1 cellular context compared by ENCODE assay signal in the genomic region with DNA sequence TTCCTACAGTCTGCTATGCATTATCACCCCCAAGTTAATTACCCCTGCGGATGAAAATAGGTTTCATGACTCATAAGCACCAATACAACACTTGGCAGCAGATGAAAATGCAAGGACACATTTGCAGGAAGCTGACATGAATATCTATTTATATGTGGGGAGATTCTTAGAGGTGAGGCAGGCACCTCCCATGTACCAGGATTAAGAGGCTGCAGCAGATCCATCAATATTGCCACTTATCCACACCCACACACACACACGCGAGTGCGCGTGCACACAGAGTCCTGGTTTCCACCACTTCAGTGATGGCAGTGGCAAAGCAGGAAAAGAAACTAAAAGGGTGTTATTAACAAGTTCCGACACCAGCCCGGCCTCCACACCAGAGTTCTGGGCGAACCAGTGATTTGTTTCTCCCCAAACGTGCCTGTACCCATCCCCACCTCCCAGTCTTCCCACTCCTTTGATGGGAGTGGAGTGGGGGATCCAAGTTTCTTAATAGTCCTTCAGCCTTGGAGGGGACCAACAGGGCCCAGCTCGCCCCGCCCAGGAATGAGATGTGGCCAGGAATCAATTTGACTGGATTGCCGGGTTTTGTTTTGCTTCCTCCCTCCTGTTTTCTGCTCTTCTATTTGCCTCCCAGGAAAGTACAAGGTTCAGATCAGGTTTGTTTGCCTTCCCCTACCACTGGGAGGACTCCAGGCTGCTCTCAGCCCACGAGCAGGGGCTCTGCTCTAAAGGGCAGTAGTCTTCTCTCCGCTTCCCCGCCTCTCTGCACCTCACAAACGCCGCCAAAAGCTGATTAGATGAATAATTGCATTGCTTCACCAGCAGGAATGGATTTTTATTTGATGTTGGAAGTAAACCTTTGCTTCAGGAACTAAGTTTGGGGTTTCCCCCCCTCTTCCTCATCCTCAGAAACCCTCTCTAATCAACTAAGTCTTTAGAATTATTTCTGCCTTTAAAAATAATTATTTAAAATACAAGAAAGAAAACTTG.
TF ChIP-seq lines count a peak whose summit lies in the region.

No MANE protein-coding gene starts in this region.

TF ChIP-seq in K562, 482 proteins besides CTCF, POLR2A, EP300 and RAD21 (continued from another document):
- TF ChIP-seq, protein P1, sequence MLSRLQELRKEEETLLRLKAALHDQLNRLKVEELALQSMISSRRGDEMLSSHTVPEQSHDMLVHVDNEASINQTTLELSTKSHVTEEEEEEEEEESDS (CRISPR knock-in tag; IDR thresholded peaks at IDR 0.05) = no peak
- TF ChIP-seq ZNF175 (CRISPR knock-in tag; IDR thresholded peaks at IDR 0.05; ENCODE audit: low read depth) (no peak), XRCC5 (IDR thresholded peaks at IDR 0.05; ENCODE audit: low read depth, low read length) (no peak), BHLHE40 (IDR thresholded peaks at IDR 0.05; ENCODE audit: low read length) (no peak)
- TF ChIP-seq, protein P2, sequence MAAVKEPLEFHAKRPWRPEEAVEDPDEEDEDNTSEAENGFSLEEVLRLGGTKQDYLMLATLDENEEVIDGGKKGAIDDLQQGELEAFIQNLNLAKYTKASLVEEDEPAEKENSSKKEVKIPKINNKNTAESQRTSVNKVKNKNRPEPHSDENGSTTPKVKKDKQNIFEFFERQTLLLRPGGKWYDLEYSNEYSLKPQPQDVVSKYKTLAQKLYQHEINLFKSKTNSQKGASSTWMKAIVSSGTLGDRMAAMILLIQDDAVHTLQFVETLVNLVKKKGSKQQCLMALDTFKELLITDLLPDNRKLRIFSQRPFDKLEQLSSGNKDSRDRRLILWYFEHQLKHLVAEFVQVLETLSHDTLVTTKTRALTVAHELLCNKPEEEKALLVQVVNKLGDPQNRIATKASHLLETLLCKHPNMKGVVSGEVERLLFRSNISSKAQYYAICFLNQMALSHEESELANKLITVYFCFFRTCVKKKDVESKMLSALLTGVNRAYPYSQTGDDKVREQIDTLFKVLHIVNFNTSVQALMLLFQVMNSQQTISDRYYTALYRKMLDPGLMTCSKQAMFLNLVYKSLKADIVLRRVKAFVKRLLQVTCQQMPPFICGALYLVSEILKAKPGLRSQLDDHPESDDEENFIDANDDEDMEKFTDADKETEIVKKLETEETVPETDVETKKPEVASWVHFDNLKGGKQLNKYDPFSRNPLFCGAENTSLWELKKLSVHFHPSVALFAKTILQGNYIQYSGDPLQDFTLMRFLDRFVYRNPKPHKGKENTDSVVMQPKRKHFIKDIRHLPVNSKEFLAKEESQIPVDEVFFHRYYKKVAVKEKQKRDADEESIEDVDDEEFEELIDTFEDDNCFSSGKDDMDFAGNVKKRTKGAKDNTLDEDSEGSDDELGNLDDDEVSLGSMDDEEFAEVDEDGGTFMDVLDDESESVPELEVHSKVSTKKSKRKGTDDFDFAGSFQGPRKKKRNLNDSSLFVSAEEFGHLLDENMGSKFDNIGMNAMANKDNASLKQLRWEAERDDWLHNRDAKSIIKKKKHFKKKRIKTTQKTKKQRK (IDR thresholded peaks at IDR 0.05; ENCODE audit: borderline replicate concordance, low read depth, low read length) = no peak
